29 cellular contexts compared by ENCODE assay signal in the genomic region with DNA sequence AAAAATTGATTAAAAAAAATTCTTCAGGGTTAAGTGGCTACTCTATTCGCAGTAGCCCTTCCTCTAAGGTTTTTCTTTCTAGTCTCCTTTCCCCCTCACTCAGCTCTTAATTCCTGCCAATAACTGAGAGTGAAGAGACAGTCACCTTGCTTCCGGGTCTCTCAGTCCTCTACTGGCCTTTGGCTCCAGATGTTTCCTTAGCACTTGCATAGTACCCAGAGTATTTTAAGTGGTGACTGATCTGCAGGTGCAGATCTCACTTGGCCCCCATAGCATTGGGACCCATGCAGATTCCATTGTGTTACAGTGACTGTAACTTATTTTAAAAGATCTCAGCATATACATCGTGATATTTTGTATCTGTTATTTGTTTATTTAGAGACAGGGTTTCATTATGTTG.
"Had no signal": no experiment of that assay in that cellular context is flagged by ENCODE, and none has a peak within 500 bp of the region (broad histone marks: within the 10 kb centered on the region; RNA-seq: fewer than 3 reads in every experiment).

No MANE protein-coding gene starts in this region.

- H3K36me3 Mint-ChIP-seq: activated CD4-positive, alpha-beta memory T cell treated with anti-CD3 and anti-CD28 coated beads for 36 hours; activated naive CD4-positive, alpha-beta T cell treated with anti-CD3 and anti-CD28 coated beads, Interleukin-2, amount 10 ng/mL, durations not matched to agents 7 days and 5 days; activated naive CD8-positive, alpha-beta T cell; brain had no signal

- H3K27me3 Mint-ChIP-seq: activated CD4-positive, alpha-beta memory T cell treated with anti-CD3 and anti-CD28 coated beads for 36 hours; activated naive CD8-positive, alpha-beta T cell treated with anti-CD3 and anti-CD28 coated beads, Interleukin-2, amount 50 U/mL, for 24 hours had no signal

- H3K27ac Mint-ChIP-seq: activated B cell treated with CpG ODN at 0.5 μM for 24 hours; activated CD4-positive, alpha-beta memory T cell treated with anti-CD3 and anti-CD28 coated beads for 36 hours; activated naive CD4-positive, alpha-beta T cell treated with anti-CD3 and anti-CD28 coated beads, Interleukin-2, amount 10 ng/mL, durations not matched to agents 7 days and 5 days; activated naive CD8-positive, alpha-beta T cell; activated naive CD8-positive, alpha-beta T cell treated with anti-CD3 and anti-CD28 coated beads, Interleukin-2, amount 50 U/mL, for 24 hours; brain had no signal

- H3K9me3 Mint-ChIP-seq: activated B cell treated with CpG ODN at 0.5 μM for 24 hours; activated CD4-positive, alpha-beta memory T cell treated with anti-CD3 and anti-CD28 coated beads for 36 hours; activated naive CD4-positive, alpha-beta T cell treated with anti-CD3 and anti-CD28 coated beads, Interleukin-2, amount 10 ng/mL, durations not matched to agents 7 days and 5 days; activated naive CD8-positive, alpha-beta T cell treated with anti-CD3 and anti-CD28 coated beads, Interleukin-2, amount 50 U/mL, for 24 hours had no signal

- H3K4me1 Mint-ChIP-seq: activated naive CD4-positive, alpha-beta T cell treated with anti-CD3 and anti-CD28 coated beads, Interleukin-2, amount 10 ng/mL, durations not matched to agents 7 days and 5 days; brain had no signal

- ATAC-seq: activated naive CD8-positive, alpha-beta T cell treated with anti-CD3 and anti-CD28 coated beads, Interleukin-2, amount 50 U/mL, for 24 hours had no signal

- H3K4me3 Mint-ChIP-seq: activated B cell treated with CpG ODN at 0.5 μM for 24 hours; activated CD4-positive, alpha-beta memory T cell treated with anti-CD3 and anti-CD28 coated beads for 36 hours; activated naive CD4-positive, alpha-beta T cell treated with anti-CD3 and anti-CD28 coated beads, Interleukin-2, amount 10 ng/mL, durations not matched to agents 7 days and 5 days; activated naive CD8-positive, alpha-beta T cell; activated naive CD8-positive, alpha-beta T cell treated with anti-CD3 and anti-CD28 coated beads, Interleukin-2, amount 50 U/mL, for 24 hours; brain had no signal

- DNase-seq: activated B cell treated with CpG ODN at 0.5 μM for 24 hours; activated CD4-positive, alpha-beta memory T cell treated with anti-CD3 and anti-CD28 coated beads for 36 hours; activated CD4-positive, alpha-beta T cell treated with anti-CD3 and anti-CD28 coated beads for 4 hours; activated CD4-positive, alpha-beta T cell treated with anti-CD3 and anti-CD28 coated beads, Interleukin-2, amount 50 U/mL, for 1 hour; activated CD4-positive, CD25-positive, alpha-beta regulatory T cell treated with anti-CD3 and anti-CD28 coated beads, Interleukin-2, amount 50 U/mL, for 72 hours; activated CD8-positive, alpha-beta memory T cell treated with anti-CD3 and anti-CD28 coated beads, Interleukin-2, amount 50 U/mL, for 48 hours; activated effector memory CD4-positive, alpha-beta T cell treated with Interleukin-2 at 50 U/mL for 16 hours; activated naive CD4-positive, alpha-beta T cell treated with anti-CD3 and anti-CD28 coated beads, Interleukin-2, amount 10 ng/mL, durations not matched to agents 7 days and 5 days; activated naive CD8-positive, alpha-beta T cell treated with anti-CD3 and anti-CD28 coated beads, Interleukin-2, amount 50 U/mL, for 24 hours; activated T-cell treated with anti-CD3 and anti-CD28 coated beads, Interleukin-2, amount 50 U/mL, for 48 hours; anterior cingulate cortex; central memory CD4-positive, alpha-beta T cell; Karpas-422; NCI-H1092; NCI-H1436 treated with DMSO at 0.1 percent for 48 hours; NCI-H1694 treated with DMSO at 0.1 percent for 48 hours; NCI-H2081; NCI-H2171 treated with DMSO at 0.1 percent for 48 hours; NCI-H2227 treated with DMSO at 0.1 percent for 48 hours; NCI-H446; NCI-H82; PC-9; Right ventricle myocardium superior; SW 1271; T-helper 1 cell; T-helper 2 cell; T-helper 9 cell had no signal
